ENCODE assay signal across 14 cellular contexts in the genomic region with DNA sequence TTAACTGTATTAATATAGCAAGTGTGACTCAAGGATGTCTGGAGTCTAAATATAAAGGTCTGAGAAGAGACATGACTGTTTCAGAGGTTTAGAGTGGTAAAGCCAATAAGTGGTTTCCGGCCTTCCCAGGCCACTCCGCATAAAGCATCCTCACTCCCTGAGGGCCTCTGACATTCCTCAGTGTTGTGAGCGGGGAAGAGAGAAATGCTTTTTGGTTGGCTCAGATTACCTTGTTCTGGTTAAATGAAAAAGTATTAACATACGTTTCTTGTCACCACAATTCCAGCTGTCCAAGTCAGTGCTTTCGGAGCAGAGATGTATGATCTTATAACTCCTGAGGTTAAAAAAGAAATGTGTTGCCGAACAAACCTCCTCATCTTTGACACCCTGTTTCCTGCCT.
DNase-seq lines count a peak whose midpoint lies in the region; ATAC-seq, FAIRE-seq and TF ChIP-seq lines count a peak whose summit lies in the region.
"Had no signal": no experiment of that assay in that cellular context is flagged by ENCODE, and none has a peak within 500 bp of the region (broad histone marks: within the 10 kb centered on the region; RNA-seq: fewer than 3 reads in every experiment).

No MANE protein-coding gene starts in this region.

- H3K4me1 Mint-ChIP-seq in T-helper 2 cell treated with Interferon-gamma antibody and Interleukin-4, amounts not matched to agents 5 μg/mL and 100 μg/mL, for 36 hours (ENCODE audit: low read depth) = no peaks in the 10 kb centered on the region
- no peaks in the 10 kb centered on the region for H3K4me1 Mint-ChIP-seq in stimulated activated memory B cell treated with anti-CD40 and anti-IgM and Interleukin-4, amounts not matched to agents 10 μg/mL and 1 μg/mL and 100 μg/mL, for 72 hours

- intact Hi-C loops in psoas muscle (cut with DNase I) = no loop called here

- peaks cover 24% of the 10 kb centered on the region for H3K4me1 ChIP-seq in psoas muscle

- peaks cover 8% of the 10 kb centered on the region for H3K9me3 Mint-ChIP-seq in T-helper 2 cell treated with Interferon-gamma antibody and Interleukin-4, amounts not matched to agents 5 μg/mL and 100 μg/mL, for 36 hours
- H3K9me3 Mint-ChIP-seq in stimulated activated memory B cell treated with anti-CD40 and anti-IgM and Interleukin-4, amounts not matched to agents 10 μg/mL and 1 μg/mL and 100 μg/mL, for 72 hours = peaks cover 16% of the 10 kb centered on the region
- H3K9me3 Mint-ChIP-seq: activated CD4-positive, alpha-beta memory T cell treated with anti-CD3 and anti-CD28 coated beads for 36 hours had no signal

- no peaks in the 10 kb centered on the region for H3K36me3 ChIP-seq in psoas muscle (ENCODE audit: insufficient read depth in 1 of 2, low read depth in 1 of 2)

- H3K27ac Mint-ChIP-seq in T-helper 2 cell treated with Interferon-gamma antibody and Interleukin-4, amounts not matched to agents 5 μg/mL and 100 μg/mL, for 36 hours = no peak overlapping the region
- H3K27ac Mint-ChIP-seq in stimulated activated memory B cell treated with anti-CD40 and anti-IgM and Interleukin-4, amounts not matched to agents 10 μg/mL and 1 μg/mL and 100 μg/mL, for 72 hours = no peak overlapping the region
- H3K27ac Mint-ChIP-seq: activated CD4-positive, alpha-beta memory T cell treated with anti-CD3 and anti-CD28 coated beads for 36 hours had no signal

- H3K27me3 ChIP-seq in psoas muscle (ENCODE audit: insufficient read depth in 3 of 3, low read length in 2 of 3) = no peaks in the 10 kb centered on the region

- H3K27ac ChIP-seq in psoas muscle = peak overlapping the region; percentile 61
- H3K27ac ChIP-seq: HL-60 had no signal

- no peaks in the 10 kb centered on the region for H3K9me3 ChIP-seq in psoas muscle

- no peaks in the 10 kb centered on the region for H3K27me3 Mint-ChIP-seq in T-helper 2 cell treated with Interferon-gamma antibody and Interleukin-4, amounts not matched to agents 5 μg/mL and 100 μg/mL, for 36 hours (ENCODE audit: low read depth)
- H3K27me3 Mint-ChIP-seq in stimulated activated memory B cell treated with anti-CD40 and anti-IgM and Interleukin-4, amounts not matched to agents 10 μg/mL and 1 μg/mL and 100 μg/mL, for 72 hours = no peaks in the 10 kb centered on the region
- H3K27me3 Mint-ChIP-seq: activated CD4-positive, alpha-beta memory T cell treated with anti-CD3 and anti-CD28 coated beads for 36 hours had no signal

- FAIRE-seq in RCC 7860 (lab: Jason Lieb, UNC) = no peak
- FAIRE-seq: H54 had no signal

- no peaks in the 10 kb centered on the region for H3K36me3 Mint-ChIP-seq in T-helper 2 cell treated with Interferon-gamma antibody and Interleukin-4, amounts not matched to agents 5 μg/mL and 100 μg/mL, for 36 hours (ENCODE audit: low read depth)
- H3K36me3 Mint-ChIP-seq in stimulated activated memory B cell treated with anti-CD40 and anti-IgM and Interleukin-4, amounts not matched to agents 10 μg/mL and 1 μg/mL and 100 μg/mL, for 72 hours = no peaks in the 10 kb centered on the region
- H3K36me3 Mint-ChIP-seq: activated CD4-positive, alpha-beta memory T cell treated with anti-CD3 and anti-CD28 coated beads for 36 hours had no signal

- no peak overlapping the region for H3K4me3 ChIP-seq in psoas muscle

- 38 to 56% (median 41%) methylated on average over 6 of the region's 6 CpGs for WGBS in psoas muscle, 3 donors

- no peak overlapping the region for H3K4me3 Mint-ChIP-seq in T-helper 2 cell treated with Interferon-gamma antibody and Interleukin-4, amounts not matched to agents 5 μg/mL and 100 μg/mL, for 36 hours
- H3K4me3 Mint-ChIP-seq in stimulated activated memory B cell treated with anti-CD40 and anti-IgM and Interleukin-4, amounts not matched to agents 10 μg/mL and 1 μg/mL and 100 μg/mL, for 72 hours = no peak overlapping the region
- H3K4me3 Mint-ChIP-seq: activated CD4-positive, alpha-beta memory T cell treated with anti-CD3 and anti-CD28 coated beads for 36 hours had no signal

- peak; percentile 90 for DNase-seq in EL
- DNase-seq in glomerular visceral epithelial cell (ENCODE audit: extremely low spot score) = peak; percentile 86
- DNase-seq in psoas muscle = peak in 1 of 2 donors; percentile 30
- no peak for DNase-seq in RCC 7860 (ENCODE audit: low spot score)
- DNase-seq in T-helper 2 cell treated with Interferon-gamma antibody and Interleukin-4, amounts not matched to agents 5 μg/mL and 100 μg/mL, for 36 hours (ENCODE audit: low spot score) = no peak
- no peak for DNase-seq in NAMALWA (ENCODE audit: low spot score)
- DNase-seq: activated CD4-positive, alpha-beta memory T cell treated with anti-CD3 and anti-CD28 coated beads for 36 hours; COR-L47; NCI-H1694; nucleus accumbens had no signal

- peak; percentile 97 for ATAC-seq in SK-N-SH treated with all-trans-retinoic acid at 6 μM for 48 hours
- peak; percentile 79 to 87 (median 84) for ATAC-seq in psoas muscle
- no peak for ATAC-seq in stimulated activated memory B cell treated with anti-CD40 and anti-IgM and Interleukin-4, amounts not matched to agents 10 μg/mL and 1 μg/mL and 100 μg/mL, for 72 hours

- no peak for TF ChIP-seq CTCF in psoas muscle (IDR thresholded peaks at IDR 0.05)

TF ChIP-seq in SK-N-SH treated with all-trans-retinoic acid at 6 μM for 48 hours, 23 proteins besides CTCF, POLR2A, EP300 and RAD21:
- TF ChIP-seq ISL1 (CRISPR knock-in tag; IDR thresholded peaks at IDR 0.05) = peak; percentile 40
- TF ChIP-seq ZFP3 (CRISPR knock-in tag; IDR thresholded peaks at IDR 0.05) = no peak
- TF ChIP-seq, protein P1, sequence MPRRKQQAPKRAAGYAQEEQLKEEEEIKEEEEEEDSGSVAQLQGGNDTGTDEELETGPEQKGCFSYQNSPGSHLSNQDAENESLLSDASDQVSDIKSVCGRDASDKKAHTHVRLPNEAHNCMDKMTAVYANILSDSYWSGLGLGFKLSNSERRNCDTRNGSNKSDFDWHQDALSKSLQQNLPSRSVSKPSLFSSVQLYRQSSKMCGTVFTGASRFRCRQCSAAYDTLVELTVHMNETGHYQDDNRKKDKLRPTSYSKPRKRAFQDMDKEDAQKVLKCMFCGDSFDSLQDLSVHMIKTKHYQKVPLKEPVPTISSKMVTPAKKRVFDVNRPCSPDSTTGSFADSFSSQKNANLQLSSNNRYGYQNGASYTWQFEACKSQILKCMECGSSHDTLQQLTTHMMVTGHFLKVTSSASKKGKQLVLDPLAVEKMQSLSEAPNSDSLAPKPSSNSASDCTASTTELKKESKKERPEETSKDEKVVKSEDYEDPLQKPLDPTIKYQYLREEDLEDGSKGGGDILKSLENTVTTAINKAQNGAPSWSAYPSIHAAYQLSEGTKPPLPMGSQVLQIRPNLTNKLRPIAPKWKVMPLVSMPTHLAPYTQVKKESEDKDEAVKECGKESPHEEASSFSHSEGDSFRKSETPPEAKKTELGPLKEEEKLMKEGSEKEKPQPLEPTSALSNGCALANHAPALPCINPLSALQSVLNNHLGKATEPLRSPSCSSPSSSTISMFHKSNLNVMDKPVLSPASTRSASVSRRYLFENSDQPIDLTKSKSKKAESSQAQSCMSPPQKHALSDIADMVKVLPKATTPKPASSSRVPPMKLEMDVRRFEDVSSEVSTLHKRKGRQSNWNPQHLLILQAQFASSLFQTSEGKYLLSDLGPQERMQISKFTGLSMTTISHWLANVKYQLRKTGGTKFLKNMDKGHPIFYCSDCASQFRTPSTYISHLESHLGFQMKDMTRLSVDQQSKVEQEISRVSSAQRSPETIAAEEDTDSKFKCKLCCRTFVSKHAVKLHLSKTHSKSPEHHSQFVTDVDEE (CRISPR knock-in tag; IDR thresholded peaks at IDR 0.05) = no peak
- TF ChIP-seq RARB (CRISPR knock-in tag; IDR thresholded peaks at IDR 0.05) = 0 out of 2 replicates have a peak, but pooled peaks have one; percentile 59

Comparison
In these comparisons a context has a peak if more than half of its experiments do, and no peak if none do; other contexts are left out.
1. DNase-seq: peak in EL (single experiment) and glomerular visceral epithelial cell (single experiment); none in RCC 7860 (single experiment), T-helper 2 cell treated with Interferon-gamma antibody and Interleukin-4, amounts not matched to agents 5 μg/mL and 100 μg/mL, for 36 hours (single experiment) and NAMALWA (single experiment).